9 cellular contexts compared by ENCODE assay signal in the genomic region with DNA sequence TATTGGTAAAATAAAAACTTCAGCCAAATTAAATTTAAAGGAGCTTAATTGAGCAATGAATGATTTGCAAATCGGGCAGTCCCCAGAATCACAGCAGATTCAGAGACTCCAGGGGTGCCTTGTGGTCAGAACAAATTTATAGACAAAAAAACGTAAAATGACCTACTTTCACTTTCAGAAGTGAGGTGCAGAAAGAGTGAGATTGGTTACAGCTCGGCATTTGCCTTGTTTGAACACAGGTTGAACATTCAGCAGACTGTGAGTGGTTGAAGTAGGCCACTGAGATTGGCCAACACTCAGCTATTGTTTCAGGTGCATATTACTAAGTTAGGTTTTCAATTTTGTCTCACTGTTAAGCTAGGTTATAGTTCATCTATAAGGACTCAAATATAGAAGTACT.
DNase-seq lines count a peak whose midpoint lies in the region; ATAC-seq, FAIRE-seq and TF ChIP-seq lines count a peak whose summit lies in the region.
"Had no signal": no experiment of that assay in that cellular context is flagged by ENCODE, and none has a peak within 500 bp of the region (broad histone marks: within the 10 kb centered on the region; RNA-seq: fewer than 3 reads in every experiment).

No MANE protein-coding gene starts in this region.

- no peaks in the 10 kb centered on the region for H3K36me3 Mint-ChIP-seq in activated naive CD8-positive, alpha-beta T cell treated with anti-CD3 and anti-CD28 coated beads for 36 hours

- no peaks in the 10 kb centered on the region for H3K27me3 Mint-ChIP-seq in activated naive CD8-positive, alpha-beta T cell treated with anti-CD3 and anti-CD28 coated beads for 36 hours

- peak; percentile 99 for FAIRE-seq in H54 (lab: Jason Lieb, UNC)

- no peak for DNase-seq in H54 (ENCODE audit: insufficient read length, low spot score)
- peak; percentile 1 for DNase-seq in activated naive CD8-positive, alpha-beta T cell treated with anti-CD3 and anti-CD28 coated beads for 36 hours
- DNase-seq in iris pigment epithelial cell (ENCODE audit: low read depth) = peak; percentile 64
- no peak for DNase-seq in stimulated activated naive CD8-positive, alpha-beta T cell treated with anti-CD3 and anti-CD28 coated beads, Interleukin-15, Interleukin-2, amounts not matched to agents 100 U/mL and 50 U/mL, for 24 hours
- DNase-seq in midbrain (lab: John Stamatoyannopoulos, UW) = no peak
- DNase-seq in hepatic stellate cell (ENCODE audit: low spot score) = no peak
- DNase-seq in G401 (ENCODE audit: low spot score) = no peak
- DNase-seq in AML-193 (lab: John Stamatoyannopoulos, UW) = no peak
- DNase-seq: stimulated activated CD4-positive, alpha-beta T cell treated with anti-CD3 and anti-CD28 coated beads, Interleukin-1b, Interleukin-23, amount 100 ng/mL, for 48 hours had no signal

- H3K27ac Mint-ChIP-seq in activated naive CD8-positive, alpha-beta T cell treated with anti-CD3 and anti-CD28 coated beads for 36 hours = no peak overlapping the region

- ATAC-seq in stimulated activated naive CD8-positive, alpha-beta T cell treated with anti-CD3 and anti-CD28 coated beads, Interleukin-15, Interleukin-2, amounts not matched to agents 100 U/mL and 50 U/mL, for 24 hours = peak; percentile 23

- TF ChIP-seq POLR2A in H54 (IDR thresholded peaks at IDR 0.05; ENCODE audit: low read depth, low read length) = no peak

- in situ Hi-C loops in G401 (cut with HindIII; ENCODE audit: low sequenced_read_pairs) = no loop called here

- peaks cover 4% of the 10 kb centered on the region for H3K4me1 Mint-ChIP-seq in activated naive CD8-positive, alpha-beta T cell treated with anti-CD3 and anti-CD28 coated beads for 36 hours

- H3K9me3 Mint-ChIP-seq in activated naive CD8-positive, alpha-beta T cell treated with anti-CD3 and anti-CD28 coated beads for 36 hours = peaks cover 13% of the 10 kb centered on the region

- peak overlapping the region; percentile 7 for H3K4me3 Mint-ChIP-seq in activated naive CD8-positive, alpha-beta T cell treated with anti-CD3 and anti-CD28 coated beads for 36 hours

Comparison
In these comparisons a context has a peak if more than half of its experiments do, and no peak if none do; other contexts are left out.
1. DNase-seq: peak in activated naive CD8-positive, alpha-beta T cell treated with anti-CD3 and anti-CD28 coated beads for 36 hours (single experiment) and iris pigment epithelial cell (single experiment); none in H54 (single experiment), stimulated activated naive CD8-positive, alpha-beta T cell treated with anti-CD3 and anti-CD28 coated beads, Interleukin-15, Interleukin-2, amounts not matched to agents 100 U/mL and 50 U/mL, for 24 hours (single experiment), midbrain (single experiment), hepatic stellate cell (single experiment), G401 (single experiment) and AML-193 (0 of 2).